ENCODE assay signal across 1 cellular context in the genomic region with DNA sequence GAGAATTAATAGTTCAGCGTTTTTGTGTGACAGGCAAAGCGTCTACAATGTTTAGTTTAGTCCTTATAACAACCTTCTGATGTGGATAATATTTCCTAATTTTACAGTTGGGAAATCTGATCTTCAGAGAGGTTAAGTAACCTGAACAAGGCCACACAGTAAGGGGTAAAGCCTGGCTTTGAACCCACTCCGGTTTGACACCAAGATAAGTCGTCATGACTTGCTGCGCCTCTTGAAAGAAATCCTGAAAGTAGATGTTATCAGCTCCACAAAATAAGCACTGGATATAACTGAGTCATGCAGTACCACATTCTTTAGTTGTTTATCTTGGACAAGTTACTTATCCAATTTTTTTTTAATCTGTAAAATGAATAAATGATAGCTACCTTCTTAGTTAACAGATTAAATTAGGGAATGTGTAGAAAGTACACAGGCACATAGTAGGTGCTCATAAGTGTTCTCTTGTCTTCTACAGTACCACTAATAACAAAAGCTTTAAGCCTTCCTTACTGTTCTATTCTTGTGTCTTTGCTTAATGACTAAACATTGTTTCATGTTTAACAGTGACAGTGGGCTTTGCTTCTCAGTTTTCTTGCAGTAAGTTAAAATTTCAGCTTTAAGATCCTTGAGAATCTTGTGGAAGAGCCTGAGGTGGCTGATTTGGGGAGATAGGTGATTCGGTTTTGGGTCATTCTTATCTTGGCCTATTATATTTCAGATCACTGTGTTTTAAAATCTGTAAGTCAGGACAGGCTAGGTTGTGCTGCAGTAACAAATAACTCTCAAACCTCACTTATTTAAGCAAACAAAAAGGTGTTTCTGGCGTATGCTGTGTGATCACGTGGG.
TF ChIP-seq lines count a peak whose summit lies in the region.

No MANE protein-coding gene starts in this region.

TF ChIP-seq in K562, 482 proteins besides CTCF, POLR2A, EP300 and RAD21 (continued from another document and continues in another):
- TF ChIP-seq, protein P1, sequence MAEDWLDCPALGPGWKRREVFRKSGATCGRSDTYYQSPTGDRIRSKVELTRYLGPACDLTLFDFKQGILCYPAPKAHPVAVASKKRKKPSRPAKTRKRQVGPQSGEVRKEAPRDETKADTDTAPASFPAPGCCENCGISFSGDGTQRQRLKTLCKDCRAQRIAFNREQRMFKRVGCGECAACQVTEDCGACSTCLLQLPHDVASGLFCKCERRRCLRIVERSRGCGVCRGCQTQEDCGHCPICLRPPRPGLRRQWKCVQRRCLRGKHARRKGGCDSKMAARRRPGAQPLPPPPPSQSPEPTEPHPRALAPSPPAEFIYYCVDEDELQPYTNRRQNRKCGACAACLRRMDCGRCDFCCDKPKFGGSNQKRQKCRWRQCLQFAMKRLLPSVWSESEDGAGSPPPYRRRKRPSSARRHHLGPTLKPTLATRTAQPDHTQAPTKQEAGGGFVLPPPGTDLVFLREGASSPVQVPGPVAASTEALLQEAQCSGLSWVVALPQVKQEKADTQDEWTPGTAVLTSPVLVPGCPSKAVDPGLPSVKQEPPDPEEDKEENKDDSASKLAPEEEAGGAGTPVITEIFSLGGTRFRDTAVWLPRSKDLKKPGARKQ (CRISPR knock-in tag; IDR thresholded peaks at IDR 0.05), result no peak
- TF ChIP-seq, protein P2, sequence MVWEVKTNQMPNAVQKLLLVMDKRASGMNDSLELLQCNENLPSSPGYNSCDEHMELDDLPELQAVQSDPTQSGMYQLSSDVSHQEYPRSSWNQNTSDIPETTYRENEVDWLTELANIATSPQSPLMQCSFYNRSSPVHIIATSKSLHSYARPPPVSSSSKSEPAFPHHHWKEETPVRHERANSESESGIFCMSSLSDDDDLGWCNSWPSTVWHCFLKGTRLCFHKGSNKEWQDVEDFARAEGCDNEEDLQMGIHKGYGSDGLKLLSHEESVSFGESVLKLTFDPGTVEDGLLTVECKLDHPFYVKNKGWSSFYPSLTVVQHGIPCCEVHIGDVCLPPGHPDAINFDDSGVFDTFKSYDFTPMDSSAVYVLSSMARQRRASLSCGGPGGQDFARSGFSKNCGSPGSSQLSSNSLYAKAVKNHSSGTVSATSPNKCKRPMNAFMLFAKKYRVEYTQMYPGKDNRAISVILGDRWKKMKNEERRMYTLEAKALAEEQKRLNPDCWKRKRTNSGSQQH (CRISPR knock-in tag; IDR thresholded peaks at IDR 0.05), result no peak
- TF ChIP-seq, protein P3, sequence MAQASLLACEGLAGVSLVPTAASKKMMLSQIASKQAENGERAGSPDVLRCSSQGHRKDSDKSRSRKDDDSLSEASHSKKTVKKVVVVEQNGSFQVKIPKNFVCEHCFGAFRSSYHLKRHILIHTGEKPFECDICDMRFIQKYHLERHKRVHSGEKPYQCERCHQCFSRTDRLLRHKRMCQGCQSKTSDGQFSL (CRISPR knock-in tag; IDR thresholded peaks at IDR 0.05), result no peak
- TF ChIP-seq, protein P3 (tag; IDR thresholded peaks at IDR 0.05), result 0 out of 4 replicates have a peak, but pooled peaks of 1 of the 2 experiments have one; percentile 13
- TF ChIP-seq, protein P4, sequence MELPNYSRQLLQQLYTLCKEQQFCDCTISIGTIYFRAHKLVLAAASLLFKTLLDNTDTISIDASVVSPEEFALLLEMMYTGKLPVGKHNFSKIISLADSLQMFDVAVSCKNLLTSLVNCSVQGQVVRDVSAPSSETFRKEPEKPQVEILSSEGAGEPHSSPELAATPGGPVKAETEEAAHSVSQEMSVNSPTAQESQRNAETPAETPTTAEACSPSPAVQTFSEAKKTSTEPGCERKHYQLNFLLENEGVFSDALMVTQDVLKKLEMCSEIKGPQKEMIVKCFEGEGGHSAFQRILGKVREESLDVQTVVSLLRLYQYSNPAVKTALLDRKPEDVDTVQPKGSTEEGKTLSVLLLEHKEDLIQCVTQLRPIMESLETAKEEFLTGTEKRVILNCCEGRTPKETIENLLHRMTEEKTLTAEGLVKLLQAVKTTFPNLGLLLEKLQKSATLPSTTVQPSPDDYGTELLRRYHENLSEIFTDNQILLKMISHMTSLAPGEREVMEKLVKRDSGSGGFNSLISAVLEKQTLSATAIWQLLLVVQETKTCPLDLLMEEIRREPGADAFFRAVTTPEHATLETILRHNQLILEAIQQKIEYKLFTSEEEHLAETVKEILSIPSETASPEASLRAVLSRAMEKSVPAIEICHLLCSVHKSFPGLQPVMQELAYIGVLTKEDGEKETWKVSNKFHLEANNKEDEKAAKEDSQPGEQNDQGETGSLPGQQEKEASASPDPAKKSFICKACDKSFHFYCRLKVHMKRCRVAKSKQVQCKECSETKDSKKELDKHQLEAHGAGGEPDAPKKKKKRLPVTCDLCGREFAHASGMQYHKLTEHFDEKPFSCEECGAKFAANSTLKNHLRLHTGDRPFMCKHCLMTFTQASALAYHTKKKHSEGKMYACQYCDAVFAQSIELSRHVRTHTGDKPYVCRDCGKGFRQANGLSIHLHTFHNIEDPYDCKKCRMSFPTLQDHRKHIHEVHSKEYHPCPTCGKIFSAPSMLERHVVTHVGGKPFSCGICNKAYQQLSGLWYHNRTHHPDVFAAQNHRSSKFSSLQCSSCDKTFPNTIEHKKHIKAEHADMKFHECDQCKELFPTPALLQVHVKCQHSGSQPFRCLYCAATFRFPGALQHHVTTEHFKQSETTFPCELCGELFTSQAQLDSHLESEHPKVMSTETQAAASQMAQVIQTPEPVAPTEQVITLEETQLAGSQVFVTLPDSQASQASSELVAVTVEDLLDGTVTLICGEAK (IDR thresholded peaks at IDR 0.05), result no peak
- TF ChIP-seq, protein P4 (CRISPR knock-in tag; IDR thresholded peaks at IDR 0.05), result no peak
- TF ChIP-seq MAFG (tag; conservative IDR thresholded peaks at IDR 0.05) (no peak), ETV6 (IDR thresholded peaks at IDR 0.05; ENCODE audit: borderline replicate concordance in 1 of 2, low read depth in 2 of 2, low read length in 1 of 2) (no peak), ETV6 (CRISPR knock-in tag; IDR thresholded peaks at IDR 0.05; ENCODE audit: borderline replicate concordance) (no peak), PCBP2 (IDR thresholded peaks at IDR 0.05; ENCODE audit: low read depth, low read length, poor library complexity, severe bottlenecking) (no peak), NFE2L1 (tag; IDR thresholded peaks at IDR 0.05; ENCODE audit: borderline replicate concordance, low read depth) (no peak), SP1 (CRISPR knock-in tag; IDR thresholded peaks at IDR 0.05) (no peak), ZNF347 (CRISPR knock-in tag; IDR thresholded peaks at IDR 0.05; ENCODE audit: low read depth) (no peak), ZNF143 (CRISPR knock-in tag; IDR thresholded peaks at IDR 0.05) (no peak), MAZ (CRISPR knock-in tag; conservative IDR thresholded peaks at IDR 0.05 in 1 of 2, IDR thresholded peaks at IDR 0.05 in 1 of 2) (no peak), SAFB2 (IDR thresholded peaks at IDR 0.05; ENCODE audit: borderline replicate concordance, low read depth, low read length, severe bottlenecking) (no peak), HNRNPUL1 (IDR thresholded peaks at IDR 0.05; ENCODE audit: low read length) (no peak), ZNF644 (tag; IDR thresholded peaks at IDR 0.05; ENCODE audit: low read depth) (no peak), SIX5 (IDR thresholded peaks at IDR 0.05; ENCODE audit: borderline replicate concordance in 1 of 2, insufficient read depth in 1 of 2, low read depth in 1 of 2, low read length in 2 of 2) (no peak), ZNF77 (CRISPR knock-in tag; IDR thresholded peaks at IDR 0.05) (no peak), SMARCA4 (IDR thresholded peaks at IDR 0.05) (peak; percentile 30; the same call in 1 of the 2 replicates), NR4A1 (CRISPR knock-in tag; IDR thresholded peaks at IDR 0.05) (no peak), NR4A1 (tag; IDR thresholded peaks at IDR 0.05) (no peak), ATF7 (IDR thresholded peaks at IDR 0.05) (no peak), ATF1 (CRISPR knock-in tag; IDR thresholded peaks at IDR 0.05) (no peak), ATF1 (tag; IDR thresholded peaks at IDR 0.05) (0 out of 2 replicates have a peak, but pooled peaks have one; percentile 13), NFE2 (IDR thresholded peaks at IDR 0.05; ENCODE audit: low read depth) (peak; percentile 50)
- TF ChIP-seq, protein P5, sequence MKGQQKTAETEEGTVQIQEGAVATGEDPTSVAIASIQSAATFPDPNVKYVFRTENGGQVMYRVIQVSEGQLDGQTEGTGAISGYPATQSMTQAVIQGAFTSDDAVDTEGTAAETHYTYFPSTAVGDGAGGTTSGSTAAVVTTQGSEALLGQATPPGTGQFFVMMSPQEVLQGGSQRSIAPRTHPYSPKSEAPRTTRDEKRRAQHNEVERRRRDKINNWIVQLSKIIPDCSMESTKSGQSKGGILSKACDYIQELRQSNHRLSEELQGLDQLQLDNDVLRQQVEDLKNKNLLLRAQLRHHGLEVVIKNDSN (CRISPR knock-in tag; IDR thresholded peaks at IDR 0.05), result no peak
- TF ChIP-seq, protein P6, sequence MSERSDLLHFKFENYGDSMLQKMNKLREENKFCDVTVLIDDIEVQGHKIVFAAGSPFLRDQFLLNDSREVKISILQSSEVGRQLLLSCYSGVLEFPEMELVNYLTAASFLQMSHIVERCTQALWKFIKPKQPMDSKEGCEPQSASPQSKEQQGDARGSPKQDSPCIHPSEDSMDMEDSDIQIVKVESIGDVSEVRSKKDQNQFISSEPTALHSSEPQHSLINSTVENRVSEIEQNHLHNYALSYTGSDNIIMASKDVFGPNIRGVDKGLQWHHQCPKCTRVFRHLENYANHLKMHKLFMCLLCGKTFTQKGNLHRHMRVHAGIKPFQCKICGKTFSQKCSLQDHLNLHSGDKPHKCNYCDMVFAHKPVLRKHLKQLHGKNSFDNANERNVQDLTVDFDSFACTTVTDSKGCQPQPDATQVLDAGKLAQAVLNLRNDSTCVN (CRISPR knock-in tag; IDR thresholded peaks at IDR 0.05), result no peak
- TF ChIP-seq, protein P7, sequence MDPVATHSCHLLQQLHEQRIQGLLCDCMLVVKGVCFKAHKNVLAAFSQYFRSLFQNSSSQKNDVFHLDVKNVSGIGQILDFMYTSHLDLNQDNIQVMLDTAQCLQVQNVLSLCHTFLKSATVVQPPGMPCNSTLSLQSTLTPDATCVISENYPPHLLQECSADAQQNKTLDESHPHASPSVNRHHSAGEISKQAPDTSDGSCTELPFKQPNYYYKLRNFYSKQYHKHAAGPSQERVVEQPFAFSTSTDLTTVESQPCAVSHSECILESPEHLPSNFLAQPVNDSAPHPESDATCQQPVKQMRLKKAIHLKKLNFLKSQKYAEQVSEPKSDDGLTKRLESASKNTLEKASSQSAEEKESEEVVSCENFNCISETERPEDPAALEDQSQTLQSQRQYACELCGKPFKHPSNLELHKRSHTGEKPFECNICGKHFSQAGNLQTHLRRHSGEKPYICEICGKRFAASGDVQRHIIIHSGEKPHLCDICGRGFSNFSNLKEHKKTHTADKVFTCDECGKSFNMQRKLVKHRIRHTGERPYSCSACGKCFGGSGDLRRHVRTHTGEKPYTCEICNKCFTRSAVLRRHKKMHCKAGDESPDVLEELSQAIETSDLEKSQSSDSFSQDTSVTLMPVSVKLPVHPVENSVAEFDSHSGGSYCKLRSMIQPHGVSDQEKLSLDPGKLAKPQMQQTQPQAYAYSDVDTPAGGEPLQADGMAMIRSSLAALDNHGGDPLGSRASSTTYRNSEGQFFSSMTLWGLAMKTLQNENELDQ (CRISPR knock-in tag; IDR thresholded peaks at IDR 0.05; ENCODE audit: borderline replicate concordance), result no peak
- TF ChIP-seq, protein P8, sequence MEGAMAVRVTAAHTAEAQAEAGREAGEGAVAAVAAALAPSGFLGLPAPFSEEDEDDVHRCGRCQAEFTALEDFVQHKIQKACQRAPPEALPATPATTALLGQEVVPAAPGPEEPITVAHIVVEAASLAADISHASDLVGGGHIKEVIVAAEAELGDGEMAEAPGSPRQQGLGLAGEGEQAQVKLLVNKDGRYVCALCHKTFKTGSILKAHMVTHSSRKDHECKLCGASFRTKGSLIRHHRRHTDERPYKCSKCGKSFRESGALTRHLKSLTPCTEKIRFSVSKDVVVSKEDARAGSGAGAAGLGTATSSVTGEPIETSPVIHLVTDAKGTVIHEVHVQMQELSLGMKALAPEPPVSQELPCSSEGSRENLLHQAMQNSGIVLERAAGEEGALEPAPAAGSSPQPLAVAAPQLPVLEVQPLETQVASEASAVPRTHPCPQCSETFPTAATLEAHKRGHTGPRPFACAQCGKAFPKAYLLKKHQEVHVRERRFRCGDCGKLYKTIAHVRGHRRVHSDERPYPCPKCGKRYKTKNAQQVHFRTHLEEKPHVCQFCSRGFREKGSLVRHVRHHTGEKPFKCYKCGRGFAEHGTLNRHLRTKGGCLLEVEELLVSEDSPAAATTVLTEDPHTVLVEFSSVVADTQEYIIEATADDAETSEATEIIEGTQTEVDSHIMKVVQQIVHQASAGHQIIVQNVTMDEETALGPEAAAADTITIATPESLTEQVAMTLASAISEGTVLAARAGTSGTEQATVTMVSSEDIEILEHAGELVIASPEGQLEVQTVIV (CRISPR knock-in tag; IDR thresholded peaks at IDR 0.05; ENCODE audit: borderline replicate concordance), result no peak
- TF ChIP-seq, protein P9, sequence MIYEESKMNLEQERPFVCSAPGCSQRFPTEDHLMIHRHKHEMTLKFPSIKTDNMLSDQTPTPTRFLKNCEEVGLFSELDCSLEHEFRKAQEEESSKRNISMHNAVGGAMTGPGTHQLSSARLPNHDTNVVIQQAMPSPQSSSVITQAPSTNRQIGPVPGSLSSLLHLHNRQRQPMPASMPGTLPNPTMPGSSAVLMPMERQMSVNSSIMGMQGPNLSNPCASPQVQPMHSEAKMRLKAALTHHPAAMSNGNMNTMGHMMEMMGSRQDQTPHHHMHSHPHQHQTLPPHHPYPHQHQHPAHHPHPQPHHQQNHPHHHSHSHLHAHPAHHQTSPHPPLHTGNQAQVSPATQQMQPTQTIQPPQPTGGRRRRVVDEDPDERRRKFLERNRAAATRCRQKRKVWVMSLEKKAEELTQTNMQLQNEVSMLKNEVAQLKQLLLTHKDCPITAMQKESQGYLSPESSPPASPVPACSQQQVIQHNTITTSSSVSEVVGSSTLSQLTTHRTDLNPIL (CRISPR knock-in tag; IDR thresholded peaks at IDR 0.05), result no peak
